10 cellular contexts compared by ENCODE assay signal in genomic region chr6:160347259-160348208, GRCh38. TPM values are rescaled to one million over a fixed set of nuclear protein-coding genes. Genes with fewer than 3 reads are reported as not detected.
DNase-seq lines count a peak whose midpoint lies in the region; ATAC-seq and TF ChIP-seq lines count a peak whose summit lies in the region.
"Had no signal": no experiment of that assay in that cellular context is flagged by ENCODE, and none has a peak within 500 bp of the region (broad histone marks: within the 10 kb centered on the region; RNA-seq: fewer than 3 reads in every experiment).

No MANE protein-coding gene starts in this region.

- peaks cover 5 to 8% of the 10 kb centered on the region in 2 donors for H3K4me1 ChIP-seq in adrenal gland (replicated peaks in 1 of 2)
- no peaks in the 10 kb centered on the region for H3K4me1 ChIP-seq in iPS DF 6.9 (ENCODE audit: control insufficient read depth, insufficient read depth, low read length)
- peaks cover 2% of the 10 kb centered on the region for H3K4me1 ChIP-seq in ovary (ENCODE audit: insufficient read depth)

- DNase-seq in adrenal gland = peak in 3 of 7 donors; percentile 19 to 38 (median 27)
- DNase-seq in iPS DF 6.9 (ENCODE audit: low read depth, low spot score) = no peak
- DNase-seq in ovary = peak in 1 of 5 donors; percentile 34
- DNase-seq in AG08396 (ENCODE audit: low spot score) = no peak
- no peak for DNase-seq in stimulated activated CD4-positive, alpha-beta T cell treated with anti-CD3 and anti-CD28 coated beads, Interleukin-4, amount 100 ng/mL, for 24 hours
- no peak for DNase-seq in DMS79 treated with DMSO at 0.1 percent for 48 hours (lab: John Stamatoyannopoulos, UW)
- DNase-seq: AML-193, MV-4-11 had no signal

- TF ChIP-seq POLR2A in adrenal gland (IDR thresholded peaks at IDR 0.05) = no peak
- no peak for TF ChIP-seq POLR2A in ovary (IDR thresholded peaks at IDR 0.05)

- intact Hi-C loops in adrenal gland (cut with DNase I) = loop anchor here in 1 of 2 donors (5.0 kb wide), 1 partner anchor 110 kb away; no protein-coding TSS in a partner anchor
- intact Hi-C loops in ovary (cut with DNase I) = loop anchor here in 1 of 4 donors (5.0 kb wide), 2 partner anchors 85 to 210 kb away; no protein-coding TSS in a partner anchor

- no peak for ATAC-seq in activated CD4-positive, CD25-positive, alpha-beta regulatory T cell treated with anti-CD3 and anti-CD28 coated beads, Interleukin-2, amount 50 U/mL, for 24 hours

- H3K36me3 ChIP-seq in adrenal gland (replicated peaks in 1 of 2) (no peaks in the 10 kb centered on the region), iPS DF 6.9 (ENCODE audit: control insufficient read depth, insufficient read depth, low read length) (no peaks in the 10 kb centered on the region), ovary (no peaks in the 10 kb centered on the region)

- peak overlapping the region in 2 of 4 donors; percentile 50 to 70 for H3K4me3 ChIP-seq in adrenal gland
- peak overlapping the region; percentile 45; the same call in 1 of the 2 replicates for H3K4me3 ChIP-seq in iPS DF 6.9 (ENCODE audit: low read length)
- H3K4me3 ChIP-seq in ovary = peak overlapping the region; percentile 76

- H3K27me3 ChIP-seq in adrenal gland = no peaks in the 10 kb centered on the region
- H3K27me3 ChIP-seq in iPS DF 6.9 (ENCODE audit: control insufficient read depth, insufficient read depth, low read length) = peaks cover 18% of the 10 kb centered on the region
- no peaks in the 10 kb centered on the region for H3K27me3 ChIP-seq in ovary

- H3K27ac ChIP-seq in 22Rv1 (peak overlapping the region; percentile 29; the same call in 1 of the 2 replicates), adrenal gland (peak overlapping the region in 3 of 5 donors; percentile 72 to 82 (median 77)), iPS DF 6.9 (ENCODE audit: low read length) (no peak overlapping the region), ovary (peak overlapping the region; percentile 62 to 74)

- 34 to 94% (median 64%) methylated on average over 21 to 72 of the region's 72 CpGs for WGBS in adrenal gland, 4 donors
- WGBS in iPS DF 6.9 (ENCODE audit: insufficient coverage, insufficient read length) = no CpG with 5 or more reads among the region's 72 CpGs
- WGBS in ovary, 3 donors = 53 to 66% (median 61%) methylated on average over 60 to 70 of the region's 72 CpGs

- H3K9me3 ChIP-seq in adrenal gland (replicated peaks in 1 of 3) (no peaks in the 10 kb centered on the region), iPS DF 6.9 (ENCODE audit: control insufficient read depth, insufficient read depth, low read length) (no peaks in the 10 kb centered on the region), ovary (no peaks in the 10 kb centered on the region)

- no peak for TF ChIP-seq EP300 in ovary (IDR thresholded peaks at IDR 0.05)

- no peak for TF ChIP-seq CTCF in 22Rv1 (IDR thresholded peaks at IDR 0.05)
- TF ChIP-seq CTCF in adrenal gland (IDR thresholded peaks at IDR 0.05) = no peak
- no peak for TF ChIP-seq CTCF in ovary (IDR thresholded peaks at IDR 0.05)

RNA-seq across cellular contexts. Expression of gene SLC22A3, which starts 0.6 kb away (rescaled TPM):
- total RNA-seq in adrenal gland (10 to 100 TPM; 15.2 to 51.9 (median 34.1) TPM), ovary (10 to 100 TPM; 18.9 to 42.5 (median 30.5) TPM)
- polyA plus RNA-seq in adrenal gland (10 to 100 TPM; 13.3 to 33.9 (median 15.3) TPM), ovary (10 to 100 TPM; 13.5 to 34.6 TPM)
